In genomic region chr16:2737238-2737605, GRCh38 we compare ENCODE assay signal across 33 cellular contexts. TPM values are rescaled to one million over a fixed set of nuclear protein-coding genes. Genes with fewer than 3 reads are reported as not detected.
"Had no signal": no experiment of that assay in that cellular context is flagged by ENCODE, and none has a peak within 500 bp of the region (broad histone marks: within the 10 kb centered on the region; RNA-seq: fewer than 3 reads in every experiment).

No MANE protein-coding gene starts in this region.

- H3K27ac Mint-ChIP-seq: activated CD4-positive, alpha-beta T cell treated with anti-CD3 and anti-CD28 coated beads, Interleukin-2, amount 10 ng/mL, durations not matched to agents 24 days and 14 days; activated CD8-positive, alpha-beta T cell treated with anti-CD3 and anti-CD28 coated beads for 36 hours; activated naive CD4-positive, alpha-beta T cell treated with anti-CD3 and anti-CD28 coated beads for 36 hours; activated T-cell treated with anti-CD3 and anti-CD28 coated beads, Interleukin-2, amount 50 U/mL, for 24 hours; activated T-helper 2 cell treated with anti-CD3 and anti-CD28 coated beads, Interferon-gamma antibody, Interleukin-2, Interleukin-4, amounts not matched to agents 10 μg/mL and 5 μg/mL and 100 μg/mL, durations not matched to agents 14 hours and 24 hours and 36 hours had no signal

- H3K4me3 Mint-ChIP-seq: activated CD4-positive, alpha-beta T cell treated with anti-CD3 and anti-CD28 coated beads, Interleukin-2, amount 10 ng/mL, durations not matched to agents 24 days and 14 days; activated CD8-positive, alpha-beta T cell treated with anti-CD3 and anti-CD28 coated beads for 36 hours; activated naive CD4-positive, alpha-beta T cell treated with anti-CD3 and anti-CD28 coated beads for 36 hours; activated T-cell treated with anti-CD3 and anti-CD28 coated beads, Interleukin-2, amount 50 U/mL, for 24 hours had no signal

- H2AFZ ChIP-seq: PC-9 had no signal

- H3K9me3 ChIP-seq: adrenal gland, body of pancreas, breast epithelium, MG63 had no signal

- H3K27me3 ChIP-seq: body of pancreas, breast epithelium, MG63 had no signal

- H3K4me2 ChIP-seq: PC-9 had no signal

- H3K27ac ChIP-seq: adrenal gland, body of pancreas, breast epithelium, PC-9, RWPE1, WERI-Rb-1 had no signal

- H3K4me1 ChIP-seq: adrenal gland, body of pancreas, breast epithelium had no signal

- DNase-seq: activated CD4-positive, alpha-beta T cell treated with anti-CD3 and anti-CD28 coated beads, Interleukin-2, amount 10 ng/mL, durations not matched to agents 24 days and 14 days; activated CD4-positive, alpha-beta T cell treated with anti-CD3 and anti-CD28 coated beads, Interleukin-2, amount 50 U/mL, for 4 hours; activated CD8-positive, alpha-beta T cell treated with anti-CD3 and anti-CD28 coated beads for 36 hours; activated gamma-delta T cell treated with Interleukin-2 at 50 U/mL for 16 hours; activated naive CD4-positive, alpha-beta T cell treated with anti-CD3 and anti-CD28 coated beads for 36 hours; activated T-cell treated with anti-CD3 and anti-CD28 coated beads, Interleukin-2, amount 50 U/mL, for 24 hours; adrenal gland; body of pancreas; Karpas-422; MG63; NCI-H1048; NCI-H1105 treated with DMSO at 0.1 percent for 48 hours; NCI-H1436 treated with DMSO at 0.1 percent for 48 hours; NCI-H1694 treated with DMSO at 0.1 percent for 48 hours; NCI-H2029; NCI-H2171; NCI-H510A; NCI-H526; NCI-H748 treated with DMSO at 0.1 percent for 48 hours; PC-9; SW 1271; T-helper 1 cell; T-helper 2 cell; T-helper 9 cell; WERI-Rb-1 had no signal

- H3K27me3 Mint-ChIP-seq: activated CD8-positive, alpha-beta T cell treated with anti-CD3 and anti-CD28 coated beads for 36 hours; activated T-cell treated with anti-CD3 and anti-CD28 coated beads, Interleukin-2, amount 50 U/mL, for 24 hours had no signal

- H3K4me3 ChIP-seq: adrenal gland, body of pancreas, breast epithelium, MG63, PC-9 had no signal

- H3K9me3 Mint-ChIP-seq: activated CD4-positive, alpha-beta T cell treated with anti-CD3 and anti-CD28 coated beads, Interleukin-2, amount 10 ng/mL, durations not matched to agents 24 days and 14 days; activated CD8-positive, alpha-beta T cell treated with anti-CD3 and anti-CD28 coated beads for 36 hours; activated naive CD4-positive, alpha-beta T cell treated with anti-CD3 and anti-CD28 coated beads for 36 hours; activated naive CD4-positive, alpha-beta T cell treated with anti-CD3 and anti-CD28 coated beads, Interleukin-2, amount 50 U/mL, for 72 hours; activated T-cell treated with anti-CD3 and anti-CD28 coated beads, Interleukin-2, amount 50 U/mL, for 24 hours; activated T-helper 2 cell treated with anti-CD3 and anti-CD28 coated beads, Interferon-gamma antibody, Interleukin-2, Interleukin-4, amounts not matched to agents 10 μg/mL and 5 μg/mL and 100 μg/mL, durations not matched to agents 14 hours and 24 hours and 36 hours had no signal

- H3K36me3 Mint-ChIP-seq: activated naive CD4-positive, alpha-beta T cell treated with anti-CD3 and anti-CD28 coated beads, Interleukin-2, amount 50 U/mL, for 72 hours had no signal

- H3K36me3 ChIP-seq: adrenal gland, breast epithelium, MG63, WERI-Rb-1 had no signal

RNA-seq across cellular contexts. Expression of gene PRSS33, which starts 50.1 kb away (rescaled TPM):
- total RNA-seq: activated CD4-positive, alpha-beta T cell treated with anti-CD3 and anti-CD28 coated beads, Interleukin-2, amount 10 ng/mL, durations not matched to agents 24 days and 14 days; activated naive CD4-positive, alpha-beta T cell treated with anti-CD3 and anti-CD28 coated beads, Interleukin-2, amount 50 U/mL, for 72 hours; activated T-helper 2 cell treated with anti-CD3 and anti-CD28 coated beads, Interferon-gamma antibody, Interleukin-2, Interleukin-4, amounts not matched to agents 10 μg/mL and 5 μg/mL and 100 μg/mL, durations not matched to agents 14 hours and 24 hours and 36 hours; adrenal gland; astrocyte; body of pancreas; breast epithelium; cardiac septum; OCI-LY7; Right ventricle myocardium inferior had no signal
- polyA plus RNA-seq: adrenal gland had no signal
